In genomic region chr5:93675458-93676450, GRCh38 we compare ENCODE assay signal across 12 cellular contexts.
DNase-seq lines count a peak whose midpoint lies in the region; ATAC-seq and TF ChIP-seq lines count a peak whose summit lies in the region.
"Had no signal": no experiment of that assay in that cellular context is flagged by ENCODE, and none has a peak within 500 bp of the region (broad histone marks: within the 10 kb centered on the region; RNA-seq: fewer than 3 reads in every experiment).

No MANE protein-coding gene starts in this region.

- H3K9me3 Mint-ChIP-seq in brain: no peaks in the 10 kb centered on the region
- no peaks in the 10 kb centered on the region for H3K9me3 Mint-ChIP-seq in naive thymus-derived CD8-positive, alpha-beta T cell
- no peaks in the 10 kb centered on the region for H3K9me3 Mint-ChIP-seq in stimulated activated naive CD8-positive, alpha-beta T cell treated with anti-CD3 and anti-CD28 coated beads, Interleukin-15, amount 100 ng/mL, for 72 hours
- no peaks in the 10 kb centered on the region for H3K9me3 Mint-ChIP-seq in activated CD8-positive, alpha-beta T cell treated with anti-CD3 and anti-CD28 coated beads for 36 hours
- H3K9me3 Mint-ChIP-seq: activated naive CD8-positive, alpha-beta T cell treated with anti-CD3 and anti-CD28 coated beads for 36 hours had no signal

- no peak for TF ChIP-seq CTCF in brain (conservative IDR thresholded peaks at IDR 0.05)
- no peak for TF ChIP-seq CTCF in activated CD8-positive, alpha-beta T cell treated with anti-CD3 and anti-CD28 coated beads for 36 hours (IDR thresholded peaks at IDR 0.05)

- H3K4me1 Mint-ChIP-seq in brain: peaks cover 56% of the 10 kb centered on the region
- H3K4me1 Mint-ChIP-seq in naive thymus-derived CD8-positive, alpha-beta T cell: peaks cover 0 to 8% (median 0%) of the 10 kb centered on the region in 4 donors
- no peaks in the 10 kb centered on the region for H3K4me1 Mint-ChIP-seq in stimulated activated naive CD8-positive, alpha-beta T cell treated with anti-CD3 and anti-CD28 coated beads, Interleukin-15, amount 100 ng/mL, for 72 hours
- peaks cover 3% of the 10 kb centered on the region for H3K4me1 Mint-ChIP-seq in activated CD8-positive, alpha-beta T cell treated with anti-CD3 and anti-CD28 coated beads for 36 hours (ENCODE audit: low read depth)

- H3K4me3 Mint-ChIP-seq in brain: peak overlapping the region; percentile 1 to 61 (median 35)
- H3K4me3 Mint-ChIP-seq in naive thymus-derived CD8-positive, alpha-beta T cell: no peak overlapping the region
- no peak overlapping the region for H3K4me3 Mint-ChIP-seq in stimulated activated naive CD8-positive, alpha-beta T cell treated with anti-CD3 and anti-CD28 coated beads, Interleukin-15, amount 100 ng/mL, for 72 hours
- no peak overlapping the region for H3K4me3 Mint-ChIP-seq in activated CD8-positive, alpha-beta T cell treated with anti-CD3 and anti-CD28 coated beads for 36 hours
- H3K4me3 Mint-ChIP-seq: activated naive CD8-positive, alpha-beta T cell treated with anti-CD3 and anti-CD28 coated beads for 36 hours had no signal

- CTCF ChIA-PET in activated CD8-positive, alpha-beta T cell treated with anti-CD3 and anti-CD28 coated beads for 36 hours (lab: Charles Lee): interaction anchor here (0.7 to 1.9 kb wide), 2 partner anchors 9 to 795 kb away, joined by 3 to 4 read pairs; no protein-coding TSS in a partner anchor

- intact Hi-C loops in activated CD8-positive, alpha-beta T cell treated with anti-CD3 and anti-CD28 coated beads for 36 hours (cut with micrococcal nuclease): no loop called here

- POLR2A ChIA-PET in naive thymus-derived CD8-positive, alpha-beta T cell (lab: Charles Lee): no interaction called here
- POLR2A ChIA-PET in activated CD8-positive, alpha-beta T cell treated with anti-CD3 and anti-CD28 coated beads for 36 hours (lab: Charles Lee): no interaction called here

- H3K27ac Mint-ChIP-seq in brain: peak overlapping the region; percentile 10 to 88 (median 72)
- no peak overlapping the region for H3K27ac Mint-ChIP-seq in naive thymus-derived CD8-positive, alpha-beta T cell
- H3K27ac Mint-ChIP-seq in stimulated activated naive CD8-positive, alpha-beta T cell treated with anti-CD3 and anti-CD28 coated beads, Interleukin-15, amount 100 ng/mL, for 72 hours: no peak overlapping the region
- H3K27ac Mint-ChIP-seq in activated CD8-positive, alpha-beta T cell treated with anti-CD3 and anti-CD28 coated beads for 36 hours: no peak overlapping the region
- H3K27ac Mint-ChIP-seq: activated naive CD8-positive, alpha-beta T cell treated with anti-CD3 and anti-CD28 coated beads for 36 hours had no signal

- no peaks in the 10 kb centered on the region for H3K36me3 Mint-ChIP-seq in brain
- peaks cover 5 to 23% (median 13%) of the 10 kb centered on the region in 3 donors for H3K36me3 Mint-ChIP-seq in naive thymus-derived CD8-positive, alpha-beta T cell
- H3K36me3 Mint-ChIP-seq in activated CD8-positive, alpha-beta T cell treated with anti-CD3 and anti-CD28 coated beads for 36 hours (ENCODE audit: low read depth): no peaks in the 10 kb centered on the region

- H3K27me3 Mint-ChIP-seq in brain: no peaks in the 10 kb centered on the region
- no peaks in the 10 kb centered on the region for H3K27me3 Mint-ChIP-seq in naive thymus-derived CD8-positive, alpha-beta T cell
- no peaks in the 10 kb centered on the region for H3K27me3 Mint-ChIP-seq in stimulated activated naive CD8-positive, alpha-beta T cell treated with anti-CD3 and anti-CD28 coated beads, Interleukin-15, amount 100 ng/mL, for 72 hours
- no peaks in the 10 kb centered on the region for H3K27me3 Mint-ChIP-seq in activated CD8-positive, alpha-beta T cell treated with anti-CD3 and anti-CD28 coated beads for 36 hours
- H3K27me3 Mint-ChIP-seq: activated naive CD8-positive, alpha-beta T cell treated with anti-CD3 and anti-CD28 coated beads for 36 hours had no signal

- no peak for DNase-seq in naive thymus-derived CD8-positive, alpha-beta T cell
- DNase-seq in stimulated activated naive CD8-positive, alpha-beta T cell treated with anti-CD3 and anti-CD28 coated beads, Interleukin-15, amount 100 ng/mL, for 72 hours: no peak
- DNase-seq in activated CD8-positive, alpha-beta T cell treated with anti-CD3 and anti-CD28 coated beads for 36 hours: no peak
- no peak for DNase-seq in dermis blood vessel endothelial cell
- DNase-seq: activated naive CD8-positive, alpha-beta T cell treated with anti-CD3 and anti-CD28 coated beads for 36 hours; NCI-H345; stimulated activated CD4-positive, alpha-beta T cell treated with anti-CD3 and anti-CD28 coated beads, Interleukin-4, amount 100 ng/mL, for 24 hours had no signal

- ATAC-seq in GM18517 (IDR thresholded peaks at IDR 0.05; ENCODE audit: unreplicated experiment) (peak; percentile 60), GM21717 (IDR thresholded peaks at IDR 0.05; ENCODE audit: unreplicated experiment) (peak; percentile 77), HG03460 (IDR thresholded peaks at IDR 0.05; ENCODE audit: unreplicated experiment) (peak; percentile 57)
- no peak for ATAC-seq in naive thymus-derived CD8-positive, alpha-beta T cell
- no peak for ATAC-seq in stimulated activated naive CD8-positive, alpha-beta T cell treated with anti-CD3 and anti-CD28 coated beads, Interleukin-15, amount 100 ng/mL, for 72 hours
- no peak for ATAC-seq in activated CD8-positive, alpha-beta T cell treated with anti-CD3 and anti-CD28 coated beads for 36 hours
- ATAC-seq: HCT116 had no signal

Comparison
In these comparisons a context has a peak if more than half of its experiments do, and no peak if none do; other contexts are left out.
1. ATAC-seq: peak in GM18517 (single experiment), GM21717 (single experiment) and HG03460 (single experiment); none in naive thymus-derived CD8-positive, alpha-beta T cell (0 of 2), stimulated activated naive CD8-positive, alpha-beta T cell treated with anti-CD3 and anti-CD28 coated beads, Interleukin-15, amount 100 ng/mL, for 72 hours (single experiment) and activated CD8-positive, alpha-beta T cell treated with anti-CD3 and anti-CD28 coated beads for 36 hours (single experiment).
2. H3K27ac Mint-ChIP-seq: peak in brain (5 of 5); none in naive thymus-derived CD8-positive, alpha-beta T cell (0 of 10), stimulated activated naive CD8-positive, alpha-beta T cell treated with anti-CD3 and anti-CD28 coated beads, Interleukin-15, amount 100 ng/mL, for 72 hours (0 of 2) and activated CD8-positive, alpha-beta T cell treated with anti-CD3 and anti-CD28 coated beads for 36 hours (single experiment).
3. H3K4me3 Mint-ChIP-seq: peak in brain (5 of 5); none in naive thymus-derived CD8-positive, alpha-beta T cell (0 of 10), stimulated activated naive CD8-positive, alpha-beta T cell treated with anti-CD3 and anti-CD28 coated beads, Interleukin-15, amount 100 ng/mL, for 72 hours (0 of 2) and activated CD8-positive, alpha-beta T cell treated with anti-CD3 and anti-CD28 coated beads for 36 hours (single experiment).